Comparison of ENCODE assay signal across 15 cellular contexts in the genomic region with DNA sequence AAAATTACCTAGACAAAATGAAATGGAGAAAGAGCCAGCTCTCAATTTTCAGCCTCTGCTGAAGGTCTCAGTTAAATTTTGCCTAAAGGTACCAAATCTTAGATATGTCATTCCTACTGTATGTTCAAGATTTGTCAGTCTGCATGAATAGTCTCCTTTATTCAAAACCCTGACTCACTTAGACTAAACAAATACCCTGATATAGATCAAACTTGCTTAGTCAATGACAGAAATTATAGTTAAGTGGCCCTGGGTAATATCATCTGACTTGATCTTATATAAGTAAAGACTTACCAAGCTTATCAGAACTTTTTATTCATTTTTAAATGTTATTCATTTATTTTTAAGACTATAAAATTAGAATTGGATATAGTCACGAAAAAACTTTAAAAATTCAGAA. TPM values are rescaled to one million over a fixed set of nuclear protein-coding genes. Genes with fewer than 3 reads are reported as not detected.
DNase-seq lines count a peak whose midpoint lies in the region; ATAC-seq, FAIRE-seq and TF ChIP-seq lines count a peak whose summit lies in the region.
"Had no signal": no experiment of that assay in that cellular context is flagged by ENCODE, and none has a peak within 500 bp of the region (broad histone marks: within the 10 kb centered on the region; RNA-seq: fewer than 3 reads in every experiment).

No MANE protein-coding gene starts in this region.

- CTCF ChIA-PET in HEK293T (lab: Yijun Ruan, JAX): interaction anchor here (0.9 kb wide), 1 partner anchor 10 kb away, joined by 4 read pairs; no protein-coding TSS in a partner anchor

- in situ Hi-C loops in SK-MEL-5 (cut with HindIII; ENCODE audit: low pct_unique_long_range_greater_than_20kb, low sequenced_read_pairs): no loop called here

- DNase-seq in HT1080 (ENCODE audit: low read depth): peak; percentile 35
- DNase-seq in SK-MEL-5 (ENCODE audit: low read depth, low spot score): peak; percentile 54
- DNase-seq in foreskin keratinocyte: peak in 1 of 2 donors; percentile 43
- DNase-seq in RCC 7860 (ENCODE audit: low spot score): no peak
- DNase-seq in HEK293T (ENCODE audit: extremely low spot score): no peak
- DNase-seq in Right ventricle myocardium inferior (ENCODE audit: missing footprints): no peak
- DNase-seq: H7, NCI-H1436, NCI-H2029, SHP77 treated with DMSO at 0.1 percent for 48 hours had no signal

- intact Hi-C loops in Right ventricle myocardium inferior (cut with DNase I): no loop called here

- H3K4me1 ChIP-seq in foreskin keratinocyte: peaks cover 17% of the 10 kb centered on the region

- peak; percentile 56 for FAIRE-seq in A204.1 (lab: Jason Lieb, UNC)
- FAIRE-seq in RCC 7860 (lab: Jason Lieb, UNC): no peak
- FAIRE-seq: GM19239, HTR-8/SVneo had no signal

- POLR2A ChIA-PET in HEK293T (lab: Yijun Ruan, JAX): interaction anchor here (1.0 kb wide), 1 partner anchor 13 kb away, joined by 4 read pairs; a partner anchor contains a TSS

- ATAC-seq in foreskin keratinocyte (peak; percentile 71), Right ventricle myocardium inferior (no peak)
- ATAC-seq: Panc1 had no signal

- TF ChIP-seq CTCF in foreskin keratinocyte (conservative IDR thresholded peaks at IDR 0.05): no peak

- H3K27me3 ChIP-seq in foreskin keratinocyte: no peaks in the 10 kb centered on the region

- no peak overlapping the region for H3K27ac ChIP-seq in foreskin keratinocyte
- H3K27ac ChIP-seq: C4-2B had no signal

TF ChIP-seq in HEK293T, 16 proteins besides CTCF, POLR2A, EP300 and RAD21:
- TF ChIP-seq ZNF384 (IDR thresholded peaks at IDR 0.05) (no peak), ARNT (IDR thresholded peaks at IDR 0.05) (no peak)

RNA-seq across cellular contexts. Expression of a gene that starts 12.2 kb away (rescaled TPM):
- total RNA-seq in HT1080 (2014; rRNA removed; shearing (Covaris generic)): 3.4 and 4.6 TPM in 2 replicates
- polyA plus RNA-seq in HT1080 (2015; cell fraction: cytosol; rRNA removed): 3.1 and 4.3 TPM in 2 replicates
- polyA plus RNA-seq in HT1080 (2015; cell fraction: nucleus; rRNA removed): 1.7 and 1.9 TPM in 2 replicates
- 23.6 and 24.1 TPM in 2 replicates for total RNA-seq in SK-MEL-5 (2014; rRNA removed; shearing (Covaris generic))
- 25.3 and 35.6 TPM in 2 replicates for polyA plus RNA-seq in SK-MEL-5 (2015; cell fraction: cytosol; rRNA removed)
- polyA plus RNA-seq in SK-MEL-5 (2015; cell fraction: nucleus; rRNA removed): 6.6 and 8.9 TPM in 2 replicates
- total RNA-seq in foreskin keratinocyte (11.1 and 16.0 TPM in 2 replicates), Right ventricle myocardium inferior (25.2 TPM)
- polyA plus RNA-seq in foreskin keratinocyte: 3.2 and 3.9 TPM in 2 replicates

Comparison
In these comparisons a context has a peak if more than half of its experiments do, and no peak if none do; other contexts are left out.
1. DNase-seq: peak in HT1080 (single experiment) and SK-MEL-5 (single experiment); none in RCC 7860 (single experiment), HEK293T (single experiment) and Right ventricle myocardium inferior (single experiment).